ENCODE assay signal across 7 cellular contexts in the genomic region with DNA sequence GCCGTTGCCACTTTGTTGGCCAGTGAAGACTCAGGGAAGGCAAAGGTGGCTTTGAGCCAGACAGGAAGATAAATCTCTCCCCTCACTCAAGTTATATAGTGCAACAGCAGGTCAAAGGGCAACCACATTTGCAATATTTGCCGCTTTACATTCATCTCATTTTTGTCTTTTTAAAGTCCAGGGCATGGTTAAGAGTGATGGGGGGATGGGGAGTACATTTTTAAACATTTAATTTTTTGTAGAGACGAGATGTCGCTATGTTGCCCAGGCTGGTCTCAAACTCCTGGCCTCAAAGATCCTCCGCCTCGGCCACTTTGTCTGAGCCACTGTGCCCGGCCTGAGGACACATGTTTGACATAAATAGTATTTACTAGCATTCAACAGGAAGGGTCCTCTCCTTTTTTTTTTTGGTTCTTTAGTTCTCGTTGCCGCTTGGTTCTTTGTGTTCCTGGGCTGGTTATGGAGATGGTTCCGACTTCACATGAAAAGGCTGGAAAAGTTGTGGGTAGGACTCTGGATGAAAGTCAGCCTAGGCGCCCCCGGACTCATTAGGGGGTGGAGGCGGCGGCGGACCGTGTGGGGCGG.
DNase-seq lines count a peak whose midpoint lies in the region; ATAC-seq, FAIRE-seq and TF ChIP-seq lines count a peak whose summit lies in the region.

No MANE protein-coding gene starts in this region.

- peak overlapping the region; percentile 70 for H3K27ac Mint-ChIP-seq in activated naive CD8-positive, alpha-beta T cell

- WGBS in HUES64, result 37% methylated on average over 17 of the region's 17 CpGs

- H3K36me3 ChIP-seq in HUES64 (ENCODE audit: insufficient read depth, low read length) (no peaks in the 10 kb centered on the region), kidney (ENCODE audit: control insufficient read depth in 1 of 2, insufficient read depth in 2 of 2, low read length in 2 of 2) (no peaks in the 10 kb centered on the region), subcutaneous abdominal adipose tissue (ENCODE audit: control insufficient read depth in 5 of 5, insufficient read depth in 5 of 5, low read length in 5 of 5) (no peaks in the 10 kb centered on the region)

- H3K36me3 Mint-ChIP-seq in activated naive CD8-positive, alpha-beta T cell, result no peaks in the 10 kb centered on the region

- H3K27me3 Mint-ChIP-seq in activated naive CD8-positive, alpha-beta T cell, result no peaks in the 10 kb centered on the region

- peak overlapping the region; percentile 75 for H3K9ac ChIP-seq in HUES64 (ENCODE audit: low read depth, low read length)
- peak overlapping the region in 1 of 2 donors; percentile 69 for H3K9ac ChIP-seq in kidney (ENCODE audit: low read length in 2 of 2)
- H3K9ac ChIP-seq in subcutaneous abdominal adipose tissue (ENCODE audit: low read length in 5 of 5), result peak overlapping the region in 2 of 5 donors; percentile 6 to 47

- no peak for FAIRE-seq in kidney (lab: Jason Lieb, UNC)

- peak overlapping the region; percentile 85 for H3K4me3 Mint-ChIP-seq in activated naive CD8-positive, alpha-beta T cell

- peak overlapping the region; percentile 63 for H3K4me3 ChIP-seq in HUES64 (ENCODE audit: low read length)
- H3K4me3 ChIP-seq in kidney (ENCODE audit: low read length in 2 of 2), result peak overlapping the region in 1 of 2 donors; percentile 56
- peak overlapping the region in 4 of 5 donors; percentile 47 to 62 (median 54) for H3K4me3 ChIP-seq in subcutaneous abdominal adipose tissue (ENCODE audit: low read depth in 1 of 5, low read length in 5 of 5)

- no peaks in the 10 kb centered on the region for H3K9me3 Mint-ChIP-seq in activated naive CD8-positive, alpha-beta T cell (ENCODE audit: low read depth)

- no peaks in the 10 kb centered on the region for H3K9me3 ChIP-seq in HUES64 (ENCODE audit: insufficient read depth, low read depth, low read length)
- H3K9me3 ChIP-seq in kidney (ENCODE audit: control insufficient read depth in 1 of 2, low read length in 2 of 2), result no peaks in the 10 kb centered on the region
- H3K9me3 ChIP-seq in subcutaneous abdominal adipose tissue (ENCODE audit: control insufficient read depth in 5 of 5, low read length in 5 of 5), result no peaks in the 10 kb centered on the region

- H3K27ac ChIP-seq in HUES64 (ENCODE audit: low read depth, low read length) (peak overlapping the region; percentile 65), kidney (ENCODE audit: low read depth in 2 of 2, low read length in 2 of 2) (peak overlapping the region; percentile 67 to 86), subcutaneous abdominal adipose tissue (ENCODE audit: low read depth, low read length) (no peak overlapping the region)

- intact Hi-C loops in kidney (cut with DNase I), result no loop called here

- H3K4me1 ChIP-seq in HUES64 (ENCODE audit: insufficient read depth, low read length) (peaks cover 23% of the 10 kb centered on the region), kidney (ENCODE audit: control insufficient read depth in 1 of 2, insufficient read depth in 1 of 2, low read depth in 1 of 2, low read length in 2 of 2) (peaks cover 20 to 33% of the 10 kb centered on the region in 2 donors), subcutaneous abdominal adipose tissue (ENCODE audit: control insufficient read depth in 5 of 5, insufficient read depth in 5 of 5, low read length in 5 of 5) (peaks cover 0 to 20% (median 15%) of the 10 kb centered on the region in 5 donors)

- no peak for ATAC-seq in HG03159 (IDR thresholded peaks at IDR 0.05; ENCODE audit: unreplicated experiment)
- ATAC-seq in GM19455 (IDR thresholded peaks at IDR 0.05; ENCODE audit: unreplicated experiment), result no peak

- TF ChIP-seq CTCF in kidney (IDR thresholded peaks at IDR 0.05; ENCODE audit: borderline replicate concordance, extremely low read depth, insufficient read depth), result no peak

- peaks cover 14% of the 10 kb centered on the region for H3K27me3 ChIP-seq in HUES64 (ENCODE audit: insufficient read depth, low read length)
- peaks cover 3 to 23% (median 13%) of the 10 kb centered on the region in 5 donors for H3K27me3 ChIP-seq in subcutaneous abdominal adipose tissue (ENCODE audit: control insufficient read depth in 5 of 5, insufficient read depth in 4 of 5, low read length in 5 of 5)

- H3K4me1 Mint-ChIP-seq in activated naive CD8-positive, alpha-beta T cell (ENCODE audit: low read depth), result peaks cover 43% of the 10 kb centered on the region

- no peak for DNase-seq in kidney
- no peak for DNase-seq in foreskin melanocyte
